Comparison of ENCODE assay signal across 11 cellular contexts in the genomic region with DNA sequence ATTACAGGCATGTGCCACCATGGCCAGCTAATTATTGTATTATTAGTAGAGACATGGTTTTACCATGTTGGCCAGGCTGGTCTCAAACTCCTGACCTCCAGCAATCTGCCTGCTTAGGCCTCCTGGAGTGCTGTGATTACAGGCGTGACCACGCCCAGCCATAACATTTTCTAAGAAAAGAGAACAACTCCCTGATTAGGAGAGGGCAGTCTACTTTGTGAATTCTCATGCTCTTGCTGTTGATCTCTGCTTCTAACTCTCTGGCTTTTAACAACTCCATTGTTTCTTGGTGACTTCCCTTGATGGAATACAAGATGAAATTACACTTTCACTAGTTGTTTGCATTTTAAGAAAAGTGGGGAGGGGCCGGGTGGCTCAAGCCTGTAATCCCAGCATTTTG. TPM values are rescaled to one million over a fixed set of nuclear protein-coding genes. Genes with fewer than 3 reads are reported as not detected.
DNase-seq lines count a peak whose midpoint lies in the region; ATAC-seq and TF ChIP-seq lines count a peak whose summit lies in the region.
"Had no signal": no experiment of that assay in that cellular context is flagged by ENCODE, and none has a peak within 500 bp of the region (broad histone marks: within the 10 kb centered on the region; RNA-seq: fewer than 3 reads in every experiment).

No MANE protein-coding gene starts in this region.

- peaks cover 55% of the 10 kb centered on the region for H3K36me3 Mint-ChIP-seq in activated CD4-positive, alpha-beta memory T cell treated with anti-CD3 and anti-CD28 coated beads, Interleukin-2, amount 10 ng/mL, durations not matched to agents 7 days and 5 days (ENCODE audit: low read depth)
- H3K36me3 Mint-ChIP-seq in activated CD4-positive, alpha-beta memory T cell treated with anti-CD3 and anti-CD28 coated beads for 36 hours: peaks cover 26% of the 10 kb centered on the region
- H3K36me3 Mint-ChIP-seq in brain: peaks cover 46% of the 10 kb centered on the region
- H3K36me3 Mint-ChIP-seq in activated T-cell treated with anti-CD3 and anti-CD28 coated beads, Interleukin-2, amount 50 U/mL, for 24 hours (ENCODE audit: low read depth): peaks cover 66% of the 10 kb centered on the region

- no peaks in the 10 kb centered on the region for H3K36me3 ChIP-seq in mucosa of descending colon (ENCODE audit: low read depth)
- H3K36me3 ChIP-seq in transverse colon: no peaks in the 10 kb centered on the region

- DNase-seq in activated CD4-positive, alpha-beta memory T cell treated with anti-CD3 and anti-CD28 coated beads, Interleukin-2, amount 10 ng/mL, durations not matched to agents 7 days and 5 days: no peak
- no peak for DNase-seq in activated CD4-positive, alpha-beta memory T cell treated with anti-CD3 and anti-CD28 coated beads for 36 hours
- DNase-seq in mucosa of descending colon (peak in 1 of 3 donors; percentile 32), transverse colon (no peak), C1 segment of cervical spinal cord (lab: John Stamatoyannopoulos, UW) (no peak), foreskin keratinocyte (no peak)
- no peak for DNase-seq in activated T-cell treated with anti-CD3 and anti-CD28 coated beads, Interleukin-2, amount 50 U/mL, for 24 hours
- DNase-seq: activated T-cell treated with anti-CD3 and anti-CD28 coated beads, Interleukin-2, amount 50 U/mL, for 48 hours; central memory CD4-positive, alpha-beta T cell had no signal

- H3K27me3 ChIP-seq in transverse colon: no peaks in the 10 kb centered on the region
- H3K27me3 ChIP-seq in foreskin keratinocyte: no peaks in the 10 kb centered on the region

- TF ChIP-seq EP300 in transverse colon (IDR thresholded peaks at IDR 0.05; ENCODE audit: low read depth): no peak

- POLR2A ChIA-PET in activated CD4-positive, alpha-beta memory T cell treated with anti-CD3 and anti-CD28 coated beads, Interleukin-2, amount 10 ng/mL, durations not matched to agents 7 days and 5 days (lab: Charles Lee): interaction anchor here (1.4 to 7.5 kb wide), 2 partner anchors 14 to 33 kb away, joined by 6 to 45 read pairs; partner anchors contain the start of gene SSH1
- POLR2A ChIA-PET in activated CD4-positive, alpha-beta memory T cell treated with anti-CD3 and anti-CD28 coated beads for 36 hours (lab: Charles Lee): interaction anchor here (1.3 kb wide), 1 partner anchor 14 kb away, joined by 3 read pairs; no protein-coding TSS in a partner anchor

- CTCF ChIA-PET in activated CD4-positive, alpha-beta memory T cell treated with anti-CD3 and anti-CD28 coated beads, Interleukin-2, amount 10 ng/mL, durations not matched to agents 7 days and 5 days (lab: Charles Lee): no interaction called here
- CTCF ChIA-PET in activated CD4-positive, alpha-beta memory T cell treated with anti-CD3 and anti-CD28 coated beads for 36 hours (lab: Charles Lee): interaction anchor here (2.5 kb wide), 1 partner anchor 20 kb away, joined by 11 read pairs; no protein-coding TSS in a partner anchor

- H3K4me3 Mint-ChIP-seq in activated CD4-positive, alpha-beta memory T cell treated with anti-CD3 and anti-CD28 coated beads, Interleukin-2, amount 10 ng/mL, durations not matched to agents 7 days and 5 days: no peak overlapping the region
- no peak overlapping the region for H3K4me3 Mint-ChIP-seq in activated CD4-positive, alpha-beta memory T cell treated with anti-CD3 and anti-CD28 coated beads for 36 hours
- no peak overlapping the region for H3K4me3 Mint-ChIP-seq in brain
- H3K4me3 Mint-ChIP-seq in activated T-cell treated with anti-CD3 and anti-CD28 coated beads, Interleukin-2, amount 50 U/mL, for 24 hours: no peak overlapping the region

- TF ChIP-seq CTCF in brain (conservative IDR thresholded peaks at IDR 0.05) (no peak), mucosa of descending colon (IDR thresholded peaks at IDR 0.05) (no peak), transverse colon (IDR thresholded peaks at IDR 0.05) (no peak), foreskin keratinocyte (conservative IDR thresholded peaks at IDR 0.05) (no peak)

- H3K27ac Mint-ChIP-seq in activated CD4-positive, alpha-beta memory T cell treated with anti-CD3 and anti-CD28 coated beads, Interleukin-2, amount 10 ng/mL, durations not matched to agents 7 days and 5 days: peak overlapping the region; percentile 18
- H3K27ac Mint-ChIP-seq in activated CD4-positive, alpha-beta memory T cell treated with anti-CD3 and anti-CD28 coated beads for 36 hours: no peak overlapping the region
- H3K27ac Mint-ChIP-seq in brain: peak overlapping the region in 4 of 5 experiments; percentile 43 to 88 (median 59)
- H3K27ac Mint-ChIP-seq in activated T-cell treated with anti-CD3 and anti-CD28 coated beads, Interleukin-2, amount 50 U/mL, for 24 hours: no peak overlapping the region

- H3K27me3 Mint-ChIP-seq in activated CD4-positive, alpha-beta memory T cell treated with anti-CD3 and anti-CD28 coated beads, Interleukin-2, amount 10 ng/mL, durations not matched to agents 7 days and 5 days: no peaks in the 10 kb centered on the region
- no peaks in the 10 kb centered on the region for H3K27me3 Mint-ChIP-seq in activated CD4-positive, alpha-beta memory T cell treated with anti-CD3 and anti-CD28 coated beads for 36 hours
- no peaks in the 10 kb centered on the region for H3K27me3 Mint-ChIP-seq in brain
- H3K27me3 Mint-ChIP-seq in activated T-cell treated with anti-CD3 and anti-CD28 coated beads, Interleukin-2, amount 50 U/mL, for 24 hours: no peaks in the 10 kb centered on the region

- WGBS in transverse colon (ENCODE audit: low coverage in 1 of 2), 2 donors: 53 to 69% methylated on average over 2 to 3 of the region's 3 CpGs

- H3K27ac ChIP-seq in transverse colon (peak overlapping the region; percentile 83 to 86 (median 84)), foreskin keratinocyte (no peak overlapping the region)

- in situ Hi-C loops in transverse colon (cut with MboI; ENCODE audit: low pct_ligation_motif_present in 1 of 4, low pct_unique_long_range_greater_than_20kb in 1 of 4, low sequenced_read_pairs in 3 of 4): no loop called here

- peaks cover 74% of the 10 kb centered on the region for H3K4me1 Mint-ChIP-seq in activated CD4-positive, alpha-beta memory T cell treated with anti-CD3 and anti-CD28 coated beads, Interleukin-2, amount 10 ng/mL, durations not matched to agents 7 days and 5 days
- peaks cover 36% of the 10 kb centered on the region for H3K4me1 Mint-ChIP-seq in activated CD4-positive, alpha-beta memory T cell treated with anti-CD3 and anti-CD28 coated beads for 36 hours (ENCODE audit: low read depth)
- H3K4me1 Mint-ChIP-seq in brain: peaks cover 67% of the 10 kb centered on the region
- peaks cover 54% of the 10 kb centered on the region for H3K4me1 Mint-ChIP-seq in activated T-cell treated with anti-CD3 and anti-CD28 coated beads, Interleukin-2, amount 50 U/mL, for 24 hours (ENCODE audit: low read depth)

- H3K9me3 ChIP-seq in mucosa of descending colon: no peaks in the 10 kb centered on the region
- no peaks in the 10 kb centered on the region for H3K9me3 ChIP-seq in transverse colon

- H3K4me3 ChIP-seq in mucosa of descending colon (no peak overlapping the region), transverse colon (no peak overlapping the region)

- peaks cover 15% of the 10 kb centered on the region for H3K4me1 ChIP-seq in mucosa of descending colon (ENCODE audit: low read depth)
- H3K4me1 ChIP-seq in transverse colon: peaks cover 26 to 77% (median 31%) of the 10 kb centered on the region in 4 donors
- peaks cover 24% of the 10 kb centered on the region for H3K4me1 ChIP-seq in foreskin keratinocyte

- ATAC-seq in mucosa of descending colon (peak; percentile 53), foreskin keratinocyte (no peak)

- no peaks in the 10 kb centered on the region for H3K9me3 Mint-ChIP-seq in activated CD4-positive, alpha-beta memory T cell treated with anti-CD3 and anti-CD28 coated beads, Interleukin-2, amount 10 ng/mL, durations not matched to agents 7 days and 5 days
- H3K9me3 Mint-ChIP-seq in activated CD4-positive, alpha-beta memory T cell treated with anti-CD3 and anti-CD28 coated beads for 36 hours: no peaks in the 10 kb centered on the region
- H3K9me3 Mint-ChIP-seq in brain: no peaks in the 10 kb centered on the region
- no peaks in the 10 kb centered on the region for H3K9me3 Mint-ChIP-seq in activated T-cell treated with anti-CD3 and anti-CD28 coated beads, Interleukin-2, amount 50 U/mL, for 24 hours

- TF ChIP-seq POLR2A in transverse colon (IDR thresholded peaks at IDR 0.05): no peak

- intact Hi-C loops in activated CD4-positive, alpha-beta memory T cell treated with anti-CD3 and anti-CD28 coated beads for 36 hours (cut with micrococcal nuclease): loop anchor here (2.0 to 5.0 kb wide), 2 partner anchors 15 to 128 kb away; no protein-coding TSS in a partner anchor
- intact Hi-C loops in mucosa of descending colon (cut with DNase I, micrococcal nuclease): no loop called here
- intact Hi-C loops in transverse colon (cut with DNase I; ENCODE audit: low total_unique reads): no loop called here

RNA-seq across cellular contexts. Expression of gene SSH1, which starts 33.6 kb away (rescaled TPM):
- 10 to 100 TPM; 56.7 to 57.4 TPM for total RNA-seq in activated CD4-positive, alpha-beta memory T cell treated with anti-CD3 and anti-CD28 coated beads, Interleukin-2, amount 10 ng/mL, durations not matched to agents 7 days and 5 days
- total RNA-seq in activated CD4-positive, alpha-beta memory T cell treated with anti-CD3 and anti-CD28 coated beads for 36 hours: 10 to 100 TPM; 27.4 to 30.2 TPM
- polyA plus RNA-seq in brain (ENCODE audit: insufficient read depth, low read depth, low replicate concordance): 9.9 TPM
- 10 to 100 TPM; 23.9 to 49.5 (median 25.6) TPM for total RNA-seq in mucosa of descending colon
- total RNA-seq in transverse colon: 10 to 100 TPM; 15.0 to 39.0 (median 18.9) TPM
- total RNA-seq in foreskin keratinocyte: 26.0 and 32.1 TPM in 2 replicates
- 4.8 and 6.3 TPM in 2 replicates for polyA plus RNA-seq in foreskin keratinocyte

RNA-seq across cellular contexts. Expression of gene DAO, which starts 56.1 kb away (rescaled TPM):
- not detected for total RNA-seq in activated CD4-positive, alpha-beta memory T cell treated with anti-CD3 and anti-CD28 coated beads, Interleukin-2, amount 10 ng/mL, durations not matched to agents 7 days and 5 days
- total RNA-seq in activated CD4-positive, alpha-beta memory T cell treated with anti-CD3 and anti-CD28 coated beads for 36 hours: not detected
- 0.78 TPM for polyA plus RNA-seq in brain (ENCODE audit: insufficient read depth, low read depth, low replicate concordance)
- 1 to 10 TPM in 2 of 3 donors, under 1 TPM in 1; 0.79 to 4.8 (median 3.0) TPM for total RNA-seq in mucosa of descending colon
- total RNA-seq in transverse colon: 1 to 10 TPM in 3 of 4 donors, not detected in 1; 3.7 to 7.1 (median 4.4) TPM
- not detected in 2 replicates for total RNA-seq in foreskin keratinocyte
- not detected in 2 replicates for polyA plus RNA-seq in foreskin keratinocyte
- total RNA-seq: T-helper 2 cell treated with Interferon-gamma antibody and Interleukin-4, amounts not matched to agents 100 ng/mL and 5 ng/mL, for 36 hours had no signal

Comparison
In these comparisons a context has a peak if more than half of its experiments do, and no peak if none do; other contexts are left out.
1. H3K27ac Mint-ChIP-seq: peak in activated CD4-positive, alpha-beta memory T cell treated with anti-CD3 and anti-CD28 coated beads, Interleukin-2, amount 10 ng/mL, durations not matched to agents 7 days and 5 days (single experiment) and brain (4 of 5); none in activated CD4-positive, alpha-beta memory T cell treated with anti-CD3 and anti-CD28 coated beads for 36 hours (single experiment) and activated T-cell treated with anti-CD3 and anti-CD28 coated beads, Interleukin-2, amount 50 U/mL, for 24 hours (single experiment).